In the genomic region with DNA sequence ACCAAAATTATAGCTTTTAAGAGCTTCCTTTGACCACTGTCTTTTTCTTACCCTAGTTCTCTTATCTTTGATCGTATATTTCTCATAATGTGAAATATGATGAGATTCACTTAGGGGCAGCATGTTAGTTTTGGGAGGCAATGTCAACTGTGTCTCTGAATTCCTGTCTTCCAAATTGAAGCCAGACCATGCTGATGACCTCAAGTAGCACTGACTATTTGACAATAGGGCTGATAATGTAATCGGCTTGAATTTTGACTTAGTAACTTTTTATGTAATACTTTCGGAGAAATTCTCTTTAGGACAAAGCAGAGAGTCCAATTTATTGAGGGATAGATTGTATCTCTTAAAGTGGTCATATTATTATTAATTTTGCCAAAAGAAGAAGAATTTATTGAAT, we compare ENCODE assay signal across 25 cellular contexts.
DNase-seq lines count a peak whose midpoint lies in the region; ATAC-seq, FAIRE-seq and TF ChIP-seq lines count a peak whose summit lies in the region.
"Had no signal": no experiment of that assay in that cellular context is flagged by ENCODE, and none has a peak within 500 bp of the region (broad histone marks: within the 10 kb centered on the region; RNA-seq: fewer than 3 reads in every experiment).

No MANE protein-coding gene starts in this region.

- DNase-seq in SK-N-SH, result no peak
- no peak for DNase-seq in H54 (ENCODE audit: insufficient read length, low spot score)
- DNase-seq in left lobe of liver (ENCODE audit: low spot score), result no peak
- DNase-seq in CD8-positive, alpha-beta memory T cell, result no peak
- DNase-seq in activated CD8-positive, alpha-beta memory T cell treated with anti-CD3 and anti-CD28 coated beads, Interleukin-2, amount 50 U/mL, for 48 hours, result no peak
- DNase-seq: AML-193; CD4-positive, alpha-beta T cell; CD8-positive, alpha-beta T cell; COR-L47; DMS 273 treated with DMSO at 0.1 percent for 48 hours; DMS153; DMS53; DMS79; DND-41; EL; GDM1 had no signal

- no peak overlapping the region for H3K4me3 ChIP-seq in SK-N-SH (ENCODE audit: low read depth in 2 of 2, low read length in 1 of 2)
- no peak overlapping the region for H3K4me3 ChIP-seq in CD8-positive, alpha-beta memory T cell (ENCODE audit: low read length)
- H3K4me3 ChIP-seq: A549; BLaER1 treated with 17β-estradiol and CSF1 and Interleukin-3, amounts not matched to agents 10 nM and 100 nM; GM12878 had no signal

- no peaks in the 10 kb centered on the region for H4K20me1 ChIP-seq in SK-N-SH (ENCODE audit: insufficient read depth)
- H4K20me1 ChIP-seq: BLaER1 treated with 17β-estradiol and CSF1 and Interleukin-3, amounts not matched to agents 10 nM and 100 nM had no signal

- peaks cover 28 to 59% (median 33%) of the 10 kb centered on the region in 3 donors for H3K36me3 Mint-ChIP-seq in CD8-positive, alpha-beta memory T cell

- TF ChIP-seq RAD21 in SK-N-SH (IDR thresholded peaks at IDR 0.05; ENCODE audit: low read length), result no peak

- POLR2A ChIA-PET in SK-N-SH (lab: Yijun Ruan, JAX), result no interaction called here
- POLR2A ChIA-PET in CD8-positive, alpha-beta memory T cell (lab: Charles Lee), result no interaction called here

- H3K4me3 Mint-ChIP-seq in CD8-positive, alpha-beta memory T cell, result no peak overlapping the region
- H3K4me3 Mint-ChIP-seq: B cell; CD4-positive, alpha-beta T cell; CD8-positive, alpha-beta T cell had no signal

- no peaks in the 10 kb centered on the region for H3K9me2 ChIP-seq in SK-N-SH

- H3K27me3 Mint-ChIP-seq in CD8-positive, alpha-beta memory T cell, result no peaks in the 10 kb centered on the region
- H3K27me3 Mint-ChIP-seq: B cell; CD4-positive, alpha-beta T cell had no signal

- no peaks in the 10 kb centered on the region for H3K27me3 ChIP-seq in SK-N-SH (ENCODE audit: insufficient read depth)
- no peaks in the 10 kb centered on the region for H3K27me3 ChIP-seq in CD8-positive, alpha-beta memory T cell (ENCODE audit: insufficient read depth, low read length, poor library complexity, severe bottlenecking)
- H3K27me3 ChIP-seq: BLaER1 treated with 17β-estradiol and CSF1 and Interleukin-3, amounts not matched to agents 10 nM and 100 nM had no signal

- WGBS in SK-N-SH (ENCODE audit: low lambda C conversion rate), result 49% methylated on average over 3 of the region's 3 CpGs

- ATAC-seq in SK-N-SH treated with all-trans-retinoic acid at 6 μM for 48 hours (0 out of 3 replicates have a peak, but pooled peaks have one; percentile 22), left lobe of liver (peak; percentile 53)
- ATAC-seq: A549; CD8-positive, alpha-beta T cell; GM12878 had no signal

- FAIRE-seq in H54 (lab: Jason Lieb, UNC), result peak; percentile 53
- FAIRE-seq: A549, GM12878, GM12892, GM18507 had no signal

- no peak for TF ChIP-seq EP300 in SK-N-SH (IDR thresholded peaks at IDR 0.05; ENCODE audit: borderline replicate concordance in 1 of 2, low read depth in 1 of 2, low read length in 1 of 2)

- peaks cover 18% of the 10 kb centered on the region for H3F3A ChIP-seq in SK-N-SH (replicated peaks; ENCODE audit: insufficient read depth)

- TF ChIP-seq POLR2A in H54 (IDR thresholded peaks at IDR 0.05; ENCODE audit: low read depth, low read length), result no peak

- no peaks in the 10 kb centered on the region for H3K79me2 ChIP-seq in SK-N-SH (ENCODE audit: insufficient read depth)

- H3K4me1 ChIP-seq in SK-N-SH (ENCODE audit: control insufficient read depth in 1 of 2, insufficient read depth in 2 of 2, low read depth in 1 of 2, low read length in 1 of 2), result peaks cover 0 to 3% of the 10 kb centered on the region in 2 experiments; a peak in 2 of 4 replicates
- H3K4me1 ChIP-seq in CD8-positive, alpha-beta memory T cell (ENCODE audit: insufficient read depth, low read length), result no peaks in the 10 kb centered on the region

- H2AFZ ChIP-seq in SK-N-SH (ENCODE audit: low read depth), result no peak overlapping the region

- H3K9me3 ChIP-seq in SK-N-SH, result no peaks in the 10 kb centered on the region
- no peaks in the 10 kb centered on the region for H3K9me3 ChIP-seq in CD8-positive, alpha-beta memory T cell (ENCODE audit: low read length)
- H3K9me3 ChIP-seq: A549 had no signal

- TF ChIP-seq CTCF in SK-N-SH (IDR thresholded peaks at IDR 0.05), result no peak

- CTCF ChIA-PET in SK-N-SH (lab: Yijun Ruan, JAX), result no interaction called here
- CTCF ChIA-PET in CD8-positive, alpha-beta memory T cell (lab: Charles Lee), result no interaction called here

- H3K9ac ChIP-seq in SK-N-SH, result no peak overlapping the region
- H3K9ac ChIP-seq: BLaER1 treated with 17β-estradiol and CSF1 and Interleukin-3, amounts not matched to agents 10 nM and 100 nM had no signal

- H3K4me1 Mint-ChIP-seq in CD8-positive, alpha-beta memory T cell, result no peaks in the 10 kb centered on the region
- H3K4me1 Mint-ChIP-seq: B cell had no signal

- H3K36me3 ChIP-seq in SK-N-SH (replicated peaks in 1 of 2; ENCODE audit: control insufficient read depth in 1 of 2, insufficient read depth in 2 of 2, low read length in 1 of 2), result peaks cover 26 to 50% of the 10 kb centered on the region in 2 experiments
- no peaks in the 10 kb centered on the region for H3K36me3 ChIP-seq in CD8-positive, alpha-beta memory T cell (ENCODE audit: insufficient read depth, low read length)

- peak overlapping the region in 1 of 2 experiments; percentile 20; a peak in 1 of 4 replicates for H3K27ac ChIP-seq in SK-N-SH (ENCODE audit: low read depth in 2 of 2, low read length in 1 of 2)
- no peak overlapping the region for H3K27ac ChIP-seq in CD8-positive, alpha-beta memory T cell (ENCODE audit: low read depth, low read length)
- H3K27ac ChIP-seq: 22Rv1; A549; BLaER1 treated with 17β-estradiol and CSF1 and Interleukin-3, amounts not matched to agents 10 nM and 100 nM; C4-2B had no signal

- no peaks in the 10 kb centered on the region for H3K9me3 Mint-ChIP-seq in CD8-positive, alpha-beta memory T cell
- H3K9me3 Mint-ChIP-seq: CD4-positive, alpha-beta T cell; CD8-positive, alpha-beta T cell had no signal

- no peak overlapping the region for H3K27ac Mint-ChIP-seq in CD8-positive, alpha-beta memory T cell
- H3K27ac Mint-ChIP-seq: B cell; CD4-positive, alpha-beta T cell; CD8-positive, alpha-beta T cell had no signal

- no peak overlapping the region for H3K4me2 ChIP-seq in SK-N-SH
- H3K4me2 ChIP-seq: A549; BLaER1 treated with 17β-estradiol and CSF1 and Interleukin-3, amounts not matched to agents 10 nM and 100 nM had no signal

TF ChIP-seq in SK-N-SH treated with all-trans-retinoic acid at 6 μM for 48 hours, 23 proteins besides CTCF, POLR2A, EP300 and RAD21 (continues in another document):
- TF ChIP-seq TCF4 (CRISPR knock-in tag; IDR thresholded peaks at IDR 0.05; ENCODE audit: borderline replicate concordance) (no peak), ZC3H10 (CRISPR knock-in tag; IDR thresholded peaks at IDR 0.05) (no peak), ZFP30 (CRISPR knock-in tag; IDR thresholded peaks at IDR 0.05) (no peak), TOX (CRISPR knock-in tag; IDR thresholded peaks at IDR 0.05; ENCODE audit: borderline replicate concordance) (no peak), SNAI2 (CRISPR knock-in tag; IDR thresholded peaks at IDR 0.05) (no peak), CSDC2 (CRISPR knock-in tag; IDR thresholded peaks at IDR 0.05) (no peak)
- TF ChIP-seq, protein P1, sequence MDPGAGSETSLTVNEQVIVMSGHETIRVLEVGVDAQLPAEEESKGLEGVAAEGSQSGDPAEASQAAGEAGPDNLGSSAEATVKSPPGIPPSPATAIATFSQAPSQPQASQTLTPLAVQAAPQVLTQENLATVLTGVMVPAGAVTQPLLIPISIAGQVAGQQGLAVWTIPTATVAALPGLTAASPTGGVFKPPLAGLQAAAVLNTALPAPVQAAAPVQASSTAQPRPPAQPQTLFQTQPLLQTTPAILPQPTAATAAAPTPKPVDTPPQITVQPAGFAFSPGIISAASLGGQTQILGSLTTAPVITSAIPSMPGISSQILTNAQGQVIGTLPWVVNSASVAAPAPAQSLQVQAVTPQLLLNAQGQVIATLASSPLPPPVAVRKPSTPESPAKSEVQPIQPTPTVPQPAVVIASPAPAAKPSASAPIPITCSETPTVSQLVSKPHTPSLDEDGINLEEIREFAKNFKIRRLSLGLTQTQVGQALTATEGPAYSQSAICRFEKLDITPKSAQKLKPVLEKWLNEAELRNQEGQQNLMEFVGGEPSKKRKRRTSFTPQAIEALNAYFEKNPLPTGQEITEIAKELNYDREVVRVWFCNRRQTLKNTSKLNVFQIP (CRISPR knock-in tag; IDR thresholded peaks at IDR 0.05; ENCODE audit: borderline replicate concordance, low read depth), result no peak

TF ChIP-seq in SK-N-SH, 30 proteins besides CTCF, POLR2A, EP300 and RAD21:
- TF ChIP-seq, protein P2, sequence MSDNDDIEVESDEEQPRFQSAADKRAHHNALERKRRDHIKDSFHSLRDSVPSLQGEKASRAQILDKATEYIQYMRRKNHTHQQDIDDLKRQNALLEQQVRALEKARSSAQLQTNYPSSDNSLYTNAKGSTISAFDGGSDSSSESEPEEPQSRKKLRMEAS (IDR thresholded peaks at IDR 0.05; ENCODE audit: low read depth), result no peak
- TF ChIP-seq, protein P3, sequence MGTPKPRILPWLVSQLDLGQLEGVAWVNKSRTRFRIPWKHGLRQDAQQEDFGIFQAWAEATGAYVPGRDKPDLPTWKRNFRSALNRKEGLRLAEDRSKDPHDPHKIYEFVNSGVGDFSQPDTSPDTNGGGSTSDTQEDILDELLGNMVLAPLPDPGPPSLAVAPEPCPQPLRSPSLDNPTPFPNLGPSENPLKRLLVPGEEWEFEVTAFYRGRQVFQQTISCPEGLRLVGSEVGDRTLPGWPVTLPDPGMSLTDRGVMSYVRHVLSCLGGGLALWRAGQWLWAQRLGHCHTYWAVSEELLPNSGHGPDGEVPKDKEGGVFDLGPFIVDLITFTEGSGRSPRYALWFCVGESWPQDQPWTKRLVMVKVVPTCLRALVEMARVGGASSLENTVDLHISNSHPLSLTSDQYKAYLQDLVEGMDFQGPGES (IDR thresholded peaks at IDR 0.05; ENCODE audit: low read depth, low read length), result no peak
- TF ChIP-seq JUND (IDR thresholded peaks at IDR 0.05) (no peak), FOXJ3 (CRISPR knock-in tag; IDR thresholded peaks at IDR 0.05) (no peak), YY1 (IDR thresholded peaks at IDR 0.05; ENCODE audit: low read depth) (no peak), TAF1 (IDR thresholded peaks at IDR 0.05; ENCODE audit: borderline replicate concordance, low read depth, low read length) (no peak)
